Comparison of ENCODE assay signal across 8 cellular contexts in genomic region chr14:31560759-31561154, GRCh38. TPM values are rescaled to one million over a fixed set of nuclear protein-coding genes. Genes with fewer than 3 reads are reported as not detected.
DNase-seq lines count a peak whose midpoint lies in the region; ATAC-seq, FAIRE-seq and TF ChIP-seq lines count a peak whose summit lies in the region.

No MANE protein-coding gene starts in this region.

- TF ChIP-seq CTCF in HepG2 (CRISPR knock-in tag; IDR thresholded peaks at IDR 0.05) (no peak), upper lobe of right lung (IDR thresholded peaks at IDR 0.05) (no peak)

- WGBS in HepG2 (ENCODE audit: low lambda C conversion rate): 9% methylated on average over 7 of the region's 7 CpGs

- peak overlapping the region; percentile 99 for H2AFZ ChIP-seq in HepG2 (ENCODE audit: low read length)

- H3K27me3 ChIP-seq in adipocyte (replicated peaks; ENCODE audit: control insufficient read depth, insufficient read depth, low read length): peaks cover 7% of the 10 kb centered on the region
- no peaks in the 10 kb centered on the region; a peak in 1 of 5 replicates for H3K27me3 ChIP-seq in HepG2 (ENCODE audit: control insufficient read depth in 1 of 2, insufficient read depth in 2 of 2, low read length in 2 of 2)
- H3K27me3 ChIP-seq in upper lobe of right lung: no peaks in the 10 kb centered on the region

- CTCF ChIA-PET in HepG2 (lab: Yijun Ruan, JAX; ENCODE audit: low intra/inter-chr PET ratio, low total read pairs): no interaction called here

- peak overlapping the region; percentile 75 for H3K4me2 ChIP-seq in HepG2 (ENCODE audit: low read depth, low read length)

- H3K9me3 ChIP-seq in adipocyte (ENCODE audit: control insufficient read depth, low read length) (no peaks in the 10 kb centered on the region), HepG2 (ENCODE audit: low read length) (no peaks in the 10 kb centered on the region), upper lobe of right lung (no peaks in the 10 kb centered on the region)

- H3K4me3 ChIP-seq in adipocyte (ENCODE audit: low read length) (peak overlapping the region; percentile 98), HepG2 (replicated peaks in 1 of 3; ENCODE audit: insufficient read depth in 1 of 3, low read depth in 2 of 3, low read length in 3 of 3) (peak overlapping the region; percentile 84 to 93 (median 89)), upper lobe of right lung (peak overlapping the region; percentile 82)

- H3K4me1 ChIP-seq in adipocyte (ENCODE audit: control insufficient read depth, insufficient read depth, low read length): peaks cover 5% of the 10 kb centered on the region
- H3K4me1 ChIP-seq in HepG2 (ENCODE audit: insufficient read depth, low read length): peaks cover 35% of the 10 kb centered on the region
- no peaks in the 10 kb centered on the region for H3K4me1 ChIP-seq in upper lobe of right lung

- FAIRE-seq in GM12891 (lab: Jason Lieb, UNC): no peak
- FAIRE-seq in HepG2 (lab: Jason Lieb, UNC): no peak

- H3K79me2 ChIP-seq in HepG2 (ENCODE audit: insufficient read depth, low read length): peaks cover 12% of the 10 kb centered on the region

- DNase-seq in GM12891 (ENCODE audit: insufficient read length, low spot score) (no peak), adipocyte (ENCODE audit: low read depth) (peak; percentile 10), HepG2 (ENCODE audit: low spot score) (peak; percentile 31), upper lobe of right lung (no peak), G401 (ENCODE audit: low spot score) (no peak)

- in situ Hi-C loops in HepG2 (cut with HindIII; ENCODE audit: extremely low pct_ligation_motif_present, low pct_unique_long_range_greater_than_20kb) (no loop called here), G401 (cut with HindIII; ENCODE audit: low sequenced_read_pairs) (no loop called here)

- no peak for TF ChIP-seq POLR2A in GM12891 (IDR thresholded peaks at IDR 0.05; ENCODE audit: low read depth, low read length)
- no peak for TF ChIP-seq POLR2A in HepG2 (IDR thresholded peaks at IDR 0.05; ENCODE audit: insufficient read depth in 1 of 2, low read depth in 2 of 2, low read length in 2 of 2)

- no peaks in the 10 kb centered on the region for H4K20me1 ChIP-seq in HepG2 (ENCODE audit: insufficient read depth, low read length)

- intact Hi-C loops in HepG2 (cut with micrococcal nuclease; ENCODE audit: unreplicated experiment): loop anchor here (1.0 to 5.0 kb wide), 3 partner anchors 50 to 642 kb away; partner anchors contain the start of genes DTD2, RNU6-7 and RNU6-8
- intact Hi-C loops in upper lobe of right lung (cut with DNase I): no loop called here

- H3K9ac ChIP-seq in adipocyte (ENCODE audit: low read length): peak overlapping the region; percentile 90
- peak overlapping the region; percentile 85 for H3K9ac ChIP-seq in HepG2 (ENCODE audit: insufficient read depth, low read depth, low read length)

- POLR2A ChIA-PET in HepG2 (lab: Yijun Ruan, JAX): interaction anchor here (1.0 to 1.9 kb wide), 3 partner anchors 103 to 331 kb away, joined by 3 to 10 read pairs (median 9); partner anchors contain the start of genes DTD2 and HEATR5A

- H3K36me3 ChIP-seq in adipocyte (ENCODE audit: control insufficient read depth, insufficient read depth, low read length, severe bottlenecking) (no peaks in the 10 kb centered on the region), HepG2 (replicated peaks in 1 of 2; ENCODE audit: control insufficient read depth in 1 of 2, insufficient read depth in 2 of 2, low read length in 2 of 2) (0 out of 5 replicates have a peak, but pooled peaks cover 0 to 1% of the 10 kb centered on the region in 2 experiments), upper lobe of right lung (no peaks in the 10 kb centered on the region)

- no peak for TF ChIP-seq RAD21 in HepG2 (CRISPR knock-in tag; IDR thresholded peaks at IDR 0.05)

- no peak for TF ChIP-seq EP300 in HepG2 (IDR thresholded peaks at IDR 0.05; ENCODE audit: low read depth in 2 of 2, low read length in 2 of 2)
- no peak for TF ChIP-seq EP300 in HepG2 (CRISPR knock-in tag; IDR thresholded peaks at IDR 0.05; ENCODE audit: borderline replicate concordance)

- TSS peak; percentile 71 for BruUV-seq in HepG2 (replicated peaks; lab: Mats Ljungman, UMichigan)

- ATAC-seq in HG03103 (IDR thresholded peaks at IDR 0.05; ENCODE audit: low read depth, unreplicated experiment) (peak; percentile 12), HepG2 (peak; percentile 54), upper lobe of right lung (no peak), HG03469 (IDR thresholded peaks at IDR 0.05; ENCODE audit: unreplicated experiment) (no peak), GM19467 (IDR thresholded peaks at IDR 0.05; ENCODE audit: unreplicated experiment) (no peak)

- peak overlapping the region; percentile 67 for H3K27ac ChIP-seq in HepG2 (ENCODE audit: extremely low read length, insufficient read depth, low read length)
- H3K27ac ChIP-seq in upper lobe of right lung: peak overlapping the region; percentile 94

TF ChIP-seq in GM12891, 5 proteins besides CTCF, POLR2A, EP300 and RAD21:
- TF ChIP-seq SPI1 (IDR thresholded peaks at IDR 0.05; ENCODE audit: low read depth, low read length) (no peak), POLR2AphosphoS5 (IDR thresholded peaks at IDR 0.05; ENCODE audit: low read depth, low read length) (peak; percentile 3; the same call in 1 of the 2 replicates)

TF ChIP-seq in HepG2, 621 proteins besides CTCF, POLR2A, EP300 and RAD21 (continues in another document):
- TF ChIP-seq ZNF468 (CRISPR knock-in tag; IDR thresholded peaks at IDR 0.05) (no peak), ZNF639 (CRISPR knock-in tag; conservative IDR thresholded peaks at IDR 0.05) (no peak), PAX8 (CRISPR knock-in tag; IDR thresholded peaks at IDR 0.05; ENCODE audit: borderline replicate concordance) (0 out of 2 replicates have a peak, but pooled peaks have one; percentile 0), ETV6 (CRISPR knock-in tag; conservative IDR thresholded peaks at IDR 0.05) (no peak), ZSCAN20 (CRISPR knock-in tag; IDR thresholded peaks at IDR 0.05; ENCODE audit: borderline replicate concordance) (peak; percentile 28; the same call in 1 of the 2 replicates), ELF4 (CRISPR knock-in tag; IDR thresholded peaks at IDR 0.05; ENCODE audit: borderline replicate concordance) (0 out of 2 replicates have a peak, but pooled peaks have one; percentile 7), MTF1 (CRISPR knock-in tag; IDR thresholded peaks at IDR 0.05) (0 out of 2 replicates have a peak, but pooled peaks have one; percentile 53), CCDC6 (CRISPR knock-in tag; IDR thresholded peaks at IDR 0.05) (0 out of 2 replicates have a peak, but pooled peaks have one; percentile 56)
- TF ChIP-seq, protein P1, sequence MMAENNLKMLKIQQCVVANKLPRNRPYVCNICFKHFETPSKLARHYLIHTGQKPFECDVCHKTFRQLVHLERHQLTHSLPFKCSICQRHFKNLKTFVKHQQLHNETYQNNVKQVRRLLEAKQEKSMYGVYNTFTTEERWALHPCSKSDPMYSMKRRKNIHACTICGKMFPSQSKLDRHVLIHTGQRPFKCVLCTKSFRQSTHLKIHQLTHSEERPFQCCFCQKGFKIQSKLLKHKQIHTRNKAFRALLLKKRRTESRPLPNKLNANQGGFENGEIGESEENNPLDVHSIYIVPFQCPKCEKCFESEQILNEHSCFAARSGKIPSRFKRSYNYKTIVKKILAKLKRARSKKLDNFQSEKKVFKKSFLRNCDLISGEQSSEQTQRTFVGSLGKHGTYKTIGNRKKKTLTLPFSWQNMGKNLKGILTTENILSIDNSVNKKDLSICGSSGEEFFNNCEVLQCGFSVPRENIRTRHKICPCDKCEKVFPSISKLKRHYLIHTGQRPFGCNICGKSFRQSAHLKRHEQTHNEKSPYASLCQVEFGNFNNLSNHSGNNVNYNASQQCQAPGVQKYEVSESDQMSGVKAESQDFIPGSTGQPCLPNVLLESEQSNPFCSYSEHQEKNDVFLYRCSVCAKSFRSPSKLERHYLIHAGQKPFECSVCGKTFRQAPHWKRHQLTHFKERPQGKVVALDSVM (CRISPR knock-in tag; IDR thresholded peaks at IDR 0.05): 0 out of 2 replicates have a peak, but pooled peaks have one; percentile 1

RNA-seq across cellular contexts. Expression of gene NUBPL, which starts 0.4 kb away (rescaled TPM):
- polyA plus RNA-seq in GM12891 (2012; ENCODE audit: low read depth, missing spikeins): 5.7 TPM
- total RNA-seq in HepG2 (2016; rRNA removed; fragmentation: Illumina TruSeq; extraction: Trizol) (44.1 and 67.1 TPM in 2 replicates), upper lobe of right lung (12.1 TPM)
- total RNA-seq in HepG2 (2016; cell fraction: cytosol; rRNA removed; fragmentation: Illumina TruSeq; extraction: Trizol; ENCODE audit: low read depth): 2.8 and 3.6 TPM in 2 replicates
- total RNA-seq in HepG2 (2016; cell fraction: insoluble cytoplasmic fraction; rRNA removed; fragmentation: Illumina TruSeq; extraction: Trizol): 46.0 and 66.8 TPM in 2 replicates
- 11.2 and 11.4 TPM in 2 replicates for total RNA-seq in HepG2 (2016; cell fraction: membrane; rRNA removed; fragmentation: Illumina TruSeq; extraction: Trizol)
- 89.2 and 90.0 TPM in 2 replicates for total RNA-seq in HepG2 (2016; cell fraction: nucleus; rRNA removed; fragmentation: Illumina TruSeq; extraction: Trizol)
- 15.8 and 21.3 TPM in 2 replicates for polyA plus RNA-seq in HepG2 (2011; rRNA removed)
- 8.7 and 14.2 TPM in 2 replicates for polyA plus RNA-seq in HepG2 (2011; cell fraction: cytosol; rRNA removed)
- polyA plus RNA-seq in HepG2 (2011; cell fraction: nucleus; rRNA removed): 7.1 and 8.2 TPM in 2 replicates
- 16.0 and 24.2 TPM in 2 replicates for polyA plus RNA-seq in HepG2 (2012)
- 2.0 and 2.5 TPM in 2 replicates for polyA plus RNA-seq in HepG2 (2016; cell fraction: cytosol; fragmentation: Illumina TruSeq; extraction: Trizol; ENCODE audit: low read depth)
- 46.1 and 49.1 TPM in 2 replicates for polyA plus RNA-seq in HepG2 (2016; cell fraction: insoluble cytoplasmic fraction; fragmentation: Illumina TruSeq; extraction: Trizol; ENCODE audit: low read depth)
- polyA plus RNA-seq in HepG2 (2016; cell fraction: membrane; fragmentation: Illumina TruSeq; extraction: Trizol; ENCODE audit: low read depth): 7.5 and 7.8 TPM in 2 replicates
- polyA plus RNA-seq in HepG2 (2016; cell fraction: nucleus; fragmentation: Illumina TruSeq; extraction: Trizol; ENCODE audit: insufficient read depth, low read depth): 24.3 and 24.6 TPM in 2 replicates
- polyA minus RNA-seq in HepG2 (2011; rRNA and poly(A)+ RNA removed; ENCODE audit: low replicate concordance): 3.7 and 19.6 TPM in 2 replicates
- 16.4 and 17.6 TPM in 2 replicates for polyA minus RNA-seq in HepG2 (2011; cell fraction: cytosol; rRNA and poly(A)+ RNA removed)
- polyA minus RNA-seq in HepG2 (2011; cell fraction: nucleus; rRNA and poly(A)+ RNA removed): 89.0 and 103 TPM in 2 replicates
- 15.7 and 26.8 TPM in 2 replicates for total RNA-seq in G401 (2014; rRNA removed; shearing (Covaris generic))

Comparison
In these comparisons a context has a peak if more than half of its experiments do, and no peak if none do; other contexts are left out.
1. DNase-seq: peak in adipocyte (single experiment) and HepG2 (single experiment); none in GM12891 (single experiment), upper lobe of right lung (single experiment) and G401 (single experiment).
2. ATAC-seq: peak in HG03103 (single experiment) and HepG2 (single experiment); none in upper lobe of right lung (single experiment), HG03469 (single experiment) and GM19467 (single experiment).
3. Peak in every context shown above with its lines, with median percentiles within 50 percentile points of each other: H3K4me3 ChIP-seq.